In the genomic region with DNA sequence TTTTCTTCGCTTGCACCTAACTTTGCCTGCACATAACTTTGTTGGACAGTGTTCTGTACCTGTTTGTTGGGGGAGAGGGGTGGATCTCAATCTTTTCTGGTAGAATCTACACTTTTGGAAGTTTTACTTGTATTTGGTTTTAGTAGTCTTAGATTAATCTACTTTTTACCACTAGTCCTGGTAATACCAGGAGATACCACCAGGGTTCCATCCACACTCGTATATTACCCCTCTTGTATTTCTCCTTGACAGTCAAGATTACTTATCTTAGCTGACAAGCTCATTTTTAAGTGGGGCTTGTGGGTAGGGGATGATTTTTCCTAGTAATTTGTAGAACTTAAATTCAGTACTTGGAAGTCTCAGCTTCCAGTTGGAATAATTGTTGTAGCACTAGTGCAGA, we compare ENCODE assay signal across 2 cellular contexts.
A peak's percentile ranks its signal among the peaks of the same experiment; 100 is the strongest.
TF ChIP-seq lines count a peak whose summit lies in the region.

No MANE protein-coding gene starts in this region.

TF ChIP-seq in K562, 482 proteins besides CTCF, POLR2A, EP300 and RAD21:
- TF ChIP-seq, protein P1, sequence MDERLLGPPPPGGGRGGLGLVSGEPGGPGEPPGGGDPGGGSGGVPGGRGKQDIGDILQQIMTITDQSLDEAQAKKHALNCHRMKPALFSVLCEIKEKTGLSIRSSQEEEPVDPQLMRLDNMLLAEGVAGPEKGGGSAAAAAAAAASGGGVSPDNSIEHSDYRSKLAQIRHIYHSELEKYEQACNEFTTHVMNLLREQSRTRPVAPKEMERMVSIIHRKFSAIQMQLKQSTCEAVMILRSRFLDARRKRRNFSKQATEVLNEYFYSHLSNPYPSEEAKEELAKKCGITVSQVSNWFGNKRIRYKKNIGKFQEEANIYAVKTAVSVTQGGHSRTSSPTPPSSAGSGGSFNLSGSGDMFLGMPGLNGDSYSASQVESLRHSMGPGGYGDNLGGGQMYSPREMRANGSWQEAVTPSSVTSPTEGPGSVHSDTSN (CRISPR knock-in tag; IDR thresholded peaks at IDR 0.05; ENCODE audit: low read depth) = no peak
- TF ChIP-seq, protein P1 (tag; conservative IDR thresholded peaks at IDR 0.05; ENCODE audit: low read depth) = peak; percentile 16; the same call in 1 of the 2 replicates
- no peak for TF ChIP-seq GATA2 (CRISPR knock-in tag; IDR thresholded peaks at IDR 0.05)
- peak; percentile 7 for TF ChIP-seq MEIS2 (IDR thresholded peaks at IDR 0.05; ENCODE audit: partially characterized antibody)
- TF ChIP-seq ZC3H8 (IDR thresholded peaks at IDR 0.05) = no peak

TF ChIP-seq in HepG2, 621 proteins besides CTCF, POLR2A, EP300 and RAD21:
- 0 out of 2 replicates have a peak, but pooled peaks have one; percentile 16 for TF ChIP-seq ZNF7 (CRISPR knock-in tag; IDR thresholded peaks at IDR 0.05)
- no peak for TF ChIP-seq ZNF451 (CRISPR knock-in tag; IDR thresholded peaks at IDR 0.05)
